9 cellular contexts compared by ENCODE assay signal in the genomic region with DNA sequence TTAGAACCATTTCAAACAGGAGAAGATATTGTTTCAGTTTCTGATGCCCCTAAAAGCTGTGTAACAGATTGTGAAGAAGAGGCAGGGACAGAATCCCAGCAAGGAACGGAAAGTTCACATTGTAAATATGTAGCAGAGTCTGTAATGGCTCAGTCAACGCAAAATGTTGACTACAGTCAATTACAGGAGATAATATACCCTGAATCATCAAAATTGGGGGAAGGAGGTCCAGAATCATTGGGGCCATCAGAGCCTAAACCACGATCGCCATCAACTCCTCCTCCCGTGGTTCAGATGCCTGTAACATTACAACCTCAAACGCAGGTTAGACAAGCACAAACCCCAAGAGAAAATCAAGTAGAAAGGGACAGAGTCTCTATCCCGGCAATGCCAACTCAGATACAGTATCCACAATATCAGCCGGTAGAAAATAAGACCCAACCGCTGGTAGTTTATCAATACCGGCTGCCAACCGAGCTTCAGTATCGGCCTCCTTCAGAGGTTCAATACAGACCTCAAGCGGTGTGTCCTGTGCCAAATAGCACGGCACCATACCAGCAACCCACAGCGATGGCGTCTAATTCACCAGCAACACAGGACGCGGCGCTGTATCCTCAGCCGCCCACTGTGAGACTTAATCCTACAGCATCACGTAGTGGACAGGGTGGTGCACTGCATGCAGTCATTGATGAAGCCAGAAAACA. TPM values are rescaled to one million over a fixed set of nuclear protein-coding genes. Genes with fewer than 3 reads are reported as not detected.
DNase-seq lines count a peak whose midpoint lies in the region; ATAC-seq, FAIRE-seq and TF ChIP-seq lines count a peak whose summit lies in the region.
"Had no signal": no experiment of that assay in that cellular context is flagged by ENCODE, and none has a peak within 500 bp of the region (broad histone marks: within the 10 kb centered on the region; RNA-seq: fewer than 3 reads in every experiment).

No MANE protein-coding gene starts in this region.

- peak; percentile 86 to 91 for TF ChIP-seq RAD21 in H1 (IDR thresholded peaks at IDR 0.05 in 1 of 2, conservative IDR thresholded peaks at IDR 0.05 in 1 of 2; ENCODE audit: low read depth in 2 of 2, low read length in 2 of 2)

- POLR2A ChIA-PET in H1 (lab: Charles Lee; ENCODE audit: partially characterized antibody) = no interaction called here

- no peak overlapping the region for H2BK120ac ChIP-seq in H1 (replicated peaks; ENCODE audit: low read depth, low read length)

- no peak overlapping the region for H3K56ac ChIP-seq in H1 (replicated peaks; ENCODE audit: insufficient read length, low read depth, low read length)

- peak; percentile 88 to 98 (median 90) for TF ChIP-seq CTCF in H1 (IDR thresholded peaks at IDR 0.05; ENCODE audit: control extremely low read depth in 1 of 3, insufficient read depth in 1 of 3, low read depth in 1 of 3, low read length in 3 of 3)

- H2BK12ac ChIP-seq in H1 (ENCODE audit: low read depth, low read length) = peak overlapping the region; percentile 68; the same call in 1 of the 2 replicates

- no peak overlapping the region; the same call in 1 of the 2 replicates for H3K18ac ChIP-seq in H1 (ENCODE audit: extremely low read depth, low read length)

- ATAC-seq in HG03571 (IDR thresholded peaks at IDR 0.05; ENCODE audit: unreplicated experiment) = peak; percentile 64
- no peak for ATAC-seq in GM21381 (IDR thresholded peaks at IDR 0.05; ENCODE audit: unreplicated experiment)

- CTCF ChIA-PET in H1 (lab: Charles Lee; ENCODE audit: partially characterized antibody) = interaction anchor here (0.5 to 1.8 kb wide), 8 partner anchors 28 to 266 kb away, joined by 3 to 6 read pairs (median 4); a partner anchor contains a TSS

- H3K36me3 ChIP-seq in H1 (ENCODE audit: control insufficient read depth in 2 of 4, insufficient read depth in 4 of 4, low read length in 3 of 4) = no peaks in the 10 kb centered on the region

- DNase-seq in GM04504 (ENCODE audit: low read depth) (peak; percentile 38), NCI-H82 (lab: John Stamatoyannopoulos, UW) (peak; percentile 90), H1 (ENCODE audit: low read depth in 1 of 2, low spot score in 2 of 2) (peak; percentile 56 to 82), midbrain (lab: John Stamatoyannopoulos, UW) (peak; percentile 80)
- DNase-seq in activated CD8-positive, alpha-beta memory T cell treated with anti-CD3 and anti-CD28 coated beads for 1 hour (ENCODE audit: extremely low read depth in 1 of 2, low read depth in 1 of 2) = peak; percentile 40 to 54
- DNase-seq in stimulated activated CD8-positive, alpha-beta memory T cell treated with anti-CD3 and anti-CD28 coated beads, Interleukin-15, amount 100 ng/mL, for 48 hours (ENCODE audit: low read depth in 2 of 2) = peak; percentile 57 to 60

- H2AK5ac ChIP-seq in H1 (ENCODE audit: low read depth, low read length) = no peak overlapping the region

- no peaks in the 10 kb centered on the region for H3K79me2 ChIP-seq in H1 (ENCODE audit: control insufficient read depth in 1 of 2, insufficient read depth in 2 of 2, low read length in 2 of 2)

- 44% methylated on average over 21 of the region's 21 CpGs; no CpG with 5 or more reads in 1 of the 2 experiments for WGBS in H1 (ENCODE audit: extremely low coverage in 1 of 2, insufficient coverage in 1 of 2, insufficient read length in 1 of 2, insufficient replicate concordance in 2 of 2, low coverage in 1 of 2, low lambda C conversion rate in 2 of 2, missing lambda C conversion rate in 1 of 2), 2 experiments

- peak overlapping the region; percentile 28; the same call in 1 of the 2 replicates for H2AFZ ChIP-seq in H1 (ENCODE audit: low read length)

- no peak overlapping the region for H2BK5ac ChIP-seq in H1 (ENCODE audit: low read depth, low read length)

- H3K4me2 ChIP-seq in H1 (ENCODE audit: insufficient read depth in 1 of 2, low read depth in 2 of 2, low read length in 2 of 2) = peak overlapping the region in 1 of 2 experiments; percentile 41; a peak in 3 of 4 replicates

- no peak for TF ChIP-seq POLR2A in H1 (IDR thresholded peaks at IDR 0.05; ENCODE audit: control extremely low read depth in 1 of 2, low read depth in 2 of 2, low read length in 2 of 2)

- H2BK15ac ChIP-seq in H1 (ENCODE audit: low read length) = 0 out of 2 replicates have a peak overlapping the region, but pooled peaks have one; percentile 88

- H3K79me1 ChIP-seq in H1 (ENCODE audit: low read depth, low read length) = no peaks in the 10 kb centered on the region

- H3K23me2 ChIP-seq in H1 (ENCODE audit: low read depth, low read length) = peaks cover 2% of the 10 kb centered on the region; the same call in 1 of the 2 replicates

- TF ChIP-seq EP300 in H1 (IDR thresholded peaks at IDR 0.05; ENCODE audit: borderline replicate concordance in 1 of 2, low read depth in 2 of 2, low read length in 2 of 2) = no peak

- H3K4me3 ChIP-seq in H1 (ENCODE audit: extremely low read depth in 1 of 4, insufficient read depth in 2 of 4, low read depth in 3 of 4, low read length in 4 of 4) = no peak overlapping the region

- H3K27ac ChIP-seq in H1 (ENCODE audit: low read depth, low read length) = no peak overlapping the region

- H3K14ac ChIP-seq in H1 (ENCODE audit: insufficient read length) = no peak overlapping the region

- H4K91ac ChIP-seq in H1 (replicated peaks; ENCODE audit: insufficient read length, low read length) = no peak overlapping the region

- no peak overlapping the region; the same call in 1 of the 2 replicates for H2BK20ac ChIP-seq in H1 (ENCODE audit: low read length)

- no peaks in the 10 kb centered on the region for H3K9me3 ChIP-seq in H1 (ENCODE audit: insufficient read depth in 2 of 2, low read depth in 1 of 2, low read length in 1 of 2)

- H4K20me1 ChIP-seq in H1 (replicated peaks in 1 of 2; ENCODE audit: control insufficient read depth in 1 of 2, insufficient read depth in 2 of 2, low read length in 2 of 2) = no peaks in the 10 kb centered on the region

- no peak overlapping the region for H4K8ac ChIP-seq in H1 (ENCODE audit: extremely low read depth, insufficient read depth, low read length)

- FAIRE-seq in H1 (lab: Jason Lieb, UNC) = peak; percentile 81

- H3K23ac ChIP-seq in H1 (ENCODE audit: insufficient read length) = no peak overlapping the region

- H3K27me3 ChIP-seq in H1 (replicated peaks in 1 of 4; ENCODE audit: control insufficient read depth in 3 of 4, extremely low read depth in 1 of 4, insufficient read depth in 3 of 4, low read length in 3 of 4) = peaks cover 0 to 7% (median 4%) of the 10 kb centered on the region in 4 experiments; a peak in 4 of 7 replicates

- no peak overlapping the region; a peak in 2 of 7 replicates for H3K9ac ChIP-seq in H1 (replicated peaks in 1 of 4; ENCODE audit: extremely low read depth in 1 of 4, low read depth in 3 of 4, low read length in 3 of 4)

- H4K5ac ChIP-seq in H1 (ENCODE audit: insufficient read length, low read depth, low read length) = no peak overlapping the region

- peaks cover 20 to 34% (median 23%) of the 10 kb centered on the region in 4 experiments for H3K4me1 ChIP-seq in H1 (replicated peaks in 1 of 4; ENCODE audit: control insufficient read depth in 3 of 4, insufficient read depth in 4 of 4, low read length in 3 of 4)

- no peak overlapping the region for H3K4ac ChIP-seq in H1 (replicated peaks; ENCODE audit: insufficient read length, low read depth, low read length)

TF ChIP-seq in H1, 55 proteins besides CTCF, POLR2A, EP300 and RAD21:
- TF ChIP-seq CREB1 (IDR thresholded peaks at IDR 0.05) (peak; percentile 55; the same call in 1 of the 2 replicates), EZH2 (IDR thresholded peaks at IDR 0.05; ENCODE audit: low read depth, low read length, severe bottlenecking) (no peak), YY1 (IDR thresholded peaks at IDR 0.05; ENCODE audit: low read depth, low read length) (peak; percentile 75; the same call in 1 of the 2 replicates), SIN3A (conservative IDR thresholded peaks at IDR 0.05 in 1 of 2, IDR thresholded peaks at IDR 0.05 in 1 of 2; ENCODE audit: low read depth in 1 of 2, low read length in 2 of 2) (0 out of 4 replicates have a peak, but pooled peaks of 1 of the 2 experiments have one; percentile 28), RFX5 (IDR thresholded peaks at IDR 0.05; ENCODE audit: borderline replicate concordance, low read depth, low read length) (no peak), POLR2AphosphoS5 (IDR thresholded peaks at IDR 0.05; ENCODE audit: low read depth, low read length) (no peak)
TF ChIP-seq in H1: peak in this region for 3.

RNA-seq across cellular contexts. Expression of a gene that starts 40.8 kb away (rescaled TPM):
- not detected in 2 replicates for total RNA-seq in H1 (2021; fragmentation: NEBNext Ultra II Directional; extraction: Animal tissue kit (Norgen Biotek cat#: 25700))
- polyA plus RNA-seq in H1 (2011; rRNA removed) = not detected in 2 replicates
- polyA plus RNA-seq in H1 (2011; cell fraction: cytosol; rRNA removed) = not detected
- 0.21 TPM for polyA plus RNA-seq in H1 (2011; cell fraction: nucleus; rRNA removed)
- polyA plus RNA-seq in H1 (2012, experiment 1 of 2) = not detected in 4 replicates
- polyA plus RNA-seq in H1 (2012, experiment 2 of 2) = not detected
- not detected for polyA plus RNA-seq in H1 (2013, experiment 1 of 2)
- not detected for polyA plus RNA-seq in H1 (2013, experiment 2 of 2)
- polyA minus RNA-seq in H1 (2011; rRNA and poly(A)+ RNA removed) = not detected in 2 replicates
- polyA minus RNA-seq in H1 (2011; cell fraction: cytosol; rRNA and poly(A)+ RNA removed) = not detected
- not detected for polyA minus RNA-seq in H1 (2011; cell fraction: nucleus; rRNA and poly(A)+ RNA removed)
- total RNA-seq: subcutaneous adipose tissue had no signal

Comparison
In these comparisons a context has a peak if more than half of its experiments do, and no peak if none do; other contexts are left out.
1. DNase-seq: peak in every context shown above with its lines; median percentile 90 in NCI-H82; 80 in midbrain; 69 in H1; 58 in stimulated activated CD8-positive, alpha-beta memory T cell treated with anti-CD3 and anti-CD28 coated beads, Interleukin-15, amount 100 ng/mL, for 48 hours; 47 in activated CD8-positive, alpha-beta memory T cell treated with anti-CD3 and anti-CD28 coated beads for 1 hour; 38 in GM04504.